Comparison of ENCODE assay signal across 31 cellular contexts in genomic region chr5:174404848-174405247, GRCh38.
"Had no signal": no experiment of that assay in that cellular context is flagged by ENCODE, and none has a peak within 500 bp of the region (broad histone marks: within the 10 kb centered on the region; RNA-seq: fewer than 3 reads in every experiment).

No MANE protein-coding gene starts in this region.

- ATAC-seq: activated CD4-positive, CD25-positive, alpha-beta regulatory T cell treated with anti-CD3 and anti-CD28 coated beads, Interleukin-2, amount 50 U/mL, for 24 hours; activated CD8-positive, alpha-beta T cell treated with anti-CD3 and anti-CD28 coated beads for 36 hours; activated T-cell treated with anti-CD3 and anti-CD28 coated beads, Interleukin-2, amount 50 U/mL, for 4 hours; activated T-helper 17 cell treated with anti-CD3 and anti-CD28 coated beads, Interleukin-2, amount 50 U/mL, for 72 hours; esophagus mucosa; T-helper 17 cell had no signal

- H3K4me3 ChIP-seq: coronary artery, dorsolateral prefrontal cortex had no signal

- H3K27ac ChIP-seq: brain microvascular endothelial cell, coronary artery, dorsolateral prefrontal cortex, WERI-Rb-1 had no signal

- DNase-seq: activated B cell treated with CpG ODN at 0.5 μM for 24 hours; activated CD4-positive, alpha-beta T cell treated with anti-CD3 and anti-CD28 coated beads for 48 hours; activated CD4-positive, alpha-beta T cell treated with anti-CD3 and anti-CD28 coated beads, Interleukin-2, amount 50 U/mL, for 1 hour; activated CD4-positive, alpha-beta T cell treated with anti-CD3 and anti-CD28 coated beads, Interleukin-2, amount 50 U/mL, for 48 hours; activated CD8-positive, alpha-beta memory T cell treated with anti-CD3 and anti-CD28 coated beads for 24 hours; activated CD8-positive, alpha-beta T cell treated with anti-CD3 and anti-CD28 coated beads for 36 hours; activated effector memory CD4-positive, alpha-beta T cell treated with Interleukin-2 at 50 U/mL for 16 hours; activated gamma-delta T cell treated with Interleukin-2 at 50 U/mL for 16 hours; activated naive CD4-positive, alpha-beta T cell treated with anti-CD3 and anti-CD28 coated beads, Interleukin-2, amount 50 U/mL, for 16 hours; activated naive CD4-positive, alpha-beta T cell treated with Interleukin-2 at 50 U/mL for 16 hours; activated T-cell treated with anti-CD3 and anti-CD28 coated beads, Interleukin-2, amount 50 U/mL, for 4 hours; amniotic stem cell; anterior cingulate cortex; brain microvascular endothelial cell; dorsolateral prefrontal cortex; effector memory CD4-positive, alpha-beta T cell; endodermal cell; foreskin fibroblast; glutamatergic neuron; T-helper 1 cell; T-helper 17 cell; T1000; WERI-Rb-1 had no signal

- H3K27ac Mint-ChIP-seq: activated B cell treated with CpG ODN at 0.5 μM for 24 hours; activated CD8-positive, alpha-beta T cell treated with anti-CD3 and anti-CD28 coated beads for 36 hours; activated naive CD8-positive, alpha-beta T cell; activated T-helper 17 cell treated with anti-CD3 and anti-CD28 coated beads, Interleukin-2, amount 50 U/mL, for 72 hours; dendritic cell treated with granulocyte-macrophage colony-stimulating factor and Interleukin-4, amounts not matched to agents 40 ng/mL and 50 ng/mL, for 4 days; endodermal cell; T-helper 17 cell; T-helper 2 cell treated with Interferon-gamma antibody and Interleukin-4, amounts not matched to agents 5 μg/mL and 100 μg/mL, for 36 hours had no signal

- H3K36me3 Mint-ChIP-seq: activated naive CD8-positive, alpha-beta T cell had no signal

- H3K4me1 Mint-ChIP-seq: activated B cell treated with CpG ODN at 0.5 μM for 24 hours; activated T-helper 17 cell treated with anti-CD3 and anti-CD28 coated beads, Interleukin-2, amount 50 U/mL, for 72 hours; central memory CD8-positive, alpha-beta T cell; T-helper 17 cell had no signal

- H3K4me3 Mint-ChIP-seq: activated B cell treated with CpG ODN at 0.5 μM for 24 hours; activated CD8-positive, alpha-beta T cell treated with anti-CD3 and anti-CD28 coated beads for 36 hours; activated naive CD8-positive, alpha-beta T cell; activated T-cell treated with anti-CD3 and anti-CD28 coated beads, Interleukin-2, amount 50 U/mL, for 4 hours; activated T-helper 17 cell treated with anti-CD3 and anti-CD28 coated beads, Interleukin-2, amount 50 U/mL, for 72 hours; central memory CD8-positive, alpha-beta T cell; dendritic cell treated with granulocyte-macrophage colony-stimulating factor and Interleukin-4, amounts not matched to agents 40 ng/mL and 50 ng/mL, for 4 days; endodermal cell; T-helper 17 cell; T-helper 2 cell treated with Interferon-gamma antibody and Interleukin-4, amounts not matched to agents 5 μg/mL and 100 μg/mL, for 36 hours had no signal

- H3K9me3 Mint-ChIP-seq: activated CD8-positive, alpha-beta T cell treated with anti-CD3 and anti-CD28 coated beads for 36 hours; activated T-cell treated with anti-CD3 and anti-CD28 coated beads, Interleukin-2, amount 50 U/mL, for 4 hours; T-helper 2 cell treated with Interferon-gamma antibody and Interleukin-4, amounts not matched to agents 5 μg/mL and 100 μg/mL, for 36 hours had no signal

- H3K27me3 ChIP-seq: brain microvascular endothelial cell had no signal

- H3K27me3 Mint-ChIP-seq: activated B cell treated with CpG ODN at 0.5 μM for 24 hours had no signal

- H3K36me3 ChIP-seq: brain microvascular endothelial cell, WERI-Rb-1 had no signal
